8 cellular contexts compared by ENCODE assay signal in the genomic region with DNA sequence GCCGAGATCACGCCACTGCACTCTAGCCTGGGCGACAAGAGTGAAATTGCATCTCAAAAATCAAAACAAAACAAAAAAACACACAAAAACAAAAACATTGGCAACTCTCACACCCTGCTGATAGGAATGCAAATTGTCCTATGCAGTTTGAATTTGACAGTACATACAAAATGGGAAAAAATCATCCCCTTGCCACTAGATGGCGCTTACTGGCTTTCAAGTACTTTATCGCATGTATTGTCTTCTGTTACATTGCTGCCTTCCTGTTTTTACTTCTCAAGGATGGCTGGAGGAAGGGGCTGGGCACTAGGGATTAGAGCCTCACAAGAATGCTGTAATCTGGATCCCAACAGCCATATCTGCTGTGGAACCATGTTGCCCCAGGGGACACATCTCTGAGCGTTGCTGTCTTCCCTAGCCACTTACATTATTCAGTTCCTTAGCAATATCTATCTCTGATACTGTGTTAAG. TPM values are rescaled to one million over a fixed set of nuclear protein-coding genes. Genes with fewer than 3 reads are reported as not detected.
DNase-seq lines count a peak whose midpoint lies in the region; ATAC-seq and TF ChIP-seq lines count a peak whose summit lies in the region.

No MANE protein-coding gene starts in this region.

- H3K9me3 Mint-ChIP-seq in Caco-2 (ENCODE audit: unreplicated experiment) = no peaks in the 10 kb centered on the region
- no peaks in the 10 kb centered on the region for H3K9me3 Mint-ChIP-seq in activated CD4-positive, alpha-beta T cell treated with anti-CD3 and anti-CD28 coated beads, Interleukin-2, amount 10 ng/mL, durations not matched to agents 7 days and 5 days
- no peaks in the 10 kb centered on the region for H3K9me3 Mint-ChIP-seq in naive thymus-derived CD4-positive, alpha-beta T cell

- H3K27ac ChIP-seq in esophagus squamous epithelium = no peak overlapping the region
- H3K27ac ChIP-seq in naive thymus-derived CD4-positive, alpha-beta T cell (ENCODE audit: low read depth, low read length) = no peak overlapping the region
- H3K27ac ChIP-seq in uterus = no peak overlapping the region

- no peak overlapping the region for H3K27ac Mint-ChIP-seq in Caco-2 (ENCODE audit: unreplicated experiment)
- H3K27ac Mint-ChIP-seq in activated CD4-positive, alpha-beta T cell treated with anti-CD3 and anti-CD28 coated beads, Interleukin-2, amount 10 ng/mL, durations not matched to agents 7 days and 5 days = no peak overlapping the region
- no peak overlapping the region for H3K27ac Mint-ChIP-seq in naive thymus-derived CD4-positive, alpha-beta T cell

- peak; percentile 73 for ATAC-seq in naive thymus-derived CD4-positive, alpha-beta T cell
- ATAC-seq in HG03097 (IDR thresholded peaks at IDR 0.05; ENCODE audit: low FRiP score, unreplicated experiment) = no peak

- H3K4me3 ChIP-seq in Caco-2 (ENCODE audit: low read depth, low read length) (no peak overlapping the region), esophagus squamous epithelium (no peak overlapping the region), uterus (no peak overlapping the region)
- H3K4me3 ChIP-seq in naive thymus-derived CD4-positive, alpha-beta T cell (ENCODE audit: low read length) = no peak overlapping the region

- BruUV-seq in Caco-2 (replicated peaks; lab: Mats Ljungman, UMichigan) = no TSS peak

- CTCF ChIA-PET in Caco-2 (lab: Charles Lee) = interaction anchor here (1.4 kb wide), 1 partner anchor 88 kb away, joined by 4 read pairs; no protein-coding TSS in a partner anchor
- CTCF ChIA-PET in activated CD4-positive, alpha-beta T cell treated with anti-CD3 and anti-CD28 coated beads, Interleukin-2, amount 10 ng/mL, durations not matched to agents 7 days and 5 days (lab: Charles Lee) = interaction anchor here (0.7 kb wide), 2 partner anchors 20 to 254 kb away, joined by 3 to 4 read pairs; no protein-coding TSS in a partner anchor
- CTCF ChIA-PET in naive thymus-derived CD4-positive, alpha-beta T cell (lab: Charles Lee) = interaction anchor here (0.6 to 0.9 kb wide), 3 partner anchors 40 to 1771 kb away, joined by 3 read pairs; no protein-coding TSS in a partner anchor

- H3K27me3 ChIP-seq in Caco-2 (replicated peaks; ENCODE audit: control insufficient read depth, insufficient read depth, low read length) = no peaks in the 10 kb centered on the region
- no peaks in the 10 kb centered on the region for H3K27me3 ChIP-seq in esophagus squamous epithelium
- H3K27me3 ChIP-seq in naive thymus-derived CD4-positive, alpha-beta T cell (ENCODE audit: control insufficient read depth in 2 of 2, insufficient read depth in 2 of 2, low read length in 2 of 2) = no peaks in the 10 kb centered on the region
- no peaks in the 10 kb centered on the region for H3K27me3 ChIP-seq in uterus

- H3K27me3 Mint-ChIP-seq in Caco-2 (ENCODE audit: insufficient read depth, unreplicated experiment) = no peaks in the 10 kb centered on the region
- no peaks in the 10 kb centered on the region for H3K27me3 Mint-ChIP-seq in activated CD4-positive, alpha-beta T cell treated with anti-CD3 and anti-CD28 coated beads, Interleukin-2, amount 10 ng/mL, durations not matched to agents 7 days and 5 days
- H3K27me3 Mint-ChIP-seq in naive thymus-derived CD4-positive, alpha-beta T cell = no peaks in the 10 kb centered on the region

- no peaks in the 10 kb centered on the region for H3K4me1 ChIP-seq in Caco-2
- peaks cover 0 to 13% (median 0%) of the 10 kb centered on the region in 3 donors for H3K4me1 ChIP-seq in esophagus squamous epithelium
- no peaks in the 10 kb centered on the region for H3K4me1 ChIP-seq in naive thymus-derived CD4-positive, alpha-beta T cell (ENCODE audit: control insufficient read depth in 2 of 2, insufficient read depth in 2 of 2, low read length in 2 of 2)
- H3K4me1 ChIP-seq in uterus = no peaks in the 10 kb centered on the region

- intact Hi-C loops in Caco-2 (cut with micrococcal nuclease; ENCODE audit: unreplicated experiment) (loop anchor here (1.0 kb wide), 1 partner anchor 310 kb away; no protein-coding TSS in a partner anchor), esophagus squamous epithelium (cut with DNase I) (loop anchor here (10.0 kb wide), 1 partner anchor 265 kb away; no protein-coding TSS in a partner anchor), uterus (cut with DNase I; ENCODE audit: low total_unique reads) (no loop called here)
- intact Hi-C loops in naive thymus-derived CD4-positive, alpha-beta T cell (cut with micrococcal nuclease) = loop anchor here (1.0 to 5.0 kb wide), 6 partner anchors 42 to 607 kb away; no protein-coding TSS in a partner anchor

- H3K4me1 Mint-ChIP-seq in Caco-2 (ENCODE audit: low read depth, unreplicated experiment) = no peaks in the 10 kb centered on the region
- no peaks in the 10 kb centered on the region for H3K4me1 Mint-ChIP-seq in activated CD4-positive, alpha-beta T cell treated with anti-CD3 and anti-CD28 coated beads, Interleukin-2, amount 10 ng/mL, durations not matched to agents 7 days and 5 days
- H3K4me1 Mint-ChIP-seq in naive thymus-derived CD4-positive, alpha-beta T cell = peaks cover 0 to 2% (median 0%) of the 10 kb centered on the region in 7 donors

- DNase-seq in Caco-2 = peak; percentile 81 to 83
- peak; percentile 44 for DNase-seq in HK-2 (ENCODE audit: unreplicated experiment)
- DNase-seq in NCI-H524 treated with DMSO at 0.1 percent for 48 hours (lab: John Stamatoyannopoulos, UW) = peak; percentile 95
- peak; percentile 79 for DNase-seq in activated CD4-positive, alpha-beta T cell treated with anti-CD3 and anti-CD28 coated beads, Interleukin-2, amount 10 ng/mL, durations not matched to agents 7 days and 5 days
- no peak for DNase-seq in esophagus squamous epithelium (lab: John Stamatoyannopoulos, UW)
- peak in 7 of 9 donors; percentile 44 to 72 (median 62) for DNase-seq in naive thymus-derived CD4-positive, alpha-beta T cell
- peak in 1 of 2 donors; percentile 86 for DNase-seq in uterus

- H3K4me3 Mint-ChIP-seq in Caco-2 (ENCODE audit: unreplicated experiment) = no peak overlapping the region
- H3K4me3 Mint-ChIP-seq in activated CD4-positive, alpha-beta T cell treated with anti-CD3 and anti-CD28 coated beads, Interleukin-2, amount 10 ng/mL, durations not matched to agents 7 days and 5 days = no peak overlapping the region
- H3K4me3 Mint-ChIP-seq in naive thymus-derived CD4-positive, alpha-beta T cell = no peak overlapping the region

- no peaks in the 10 kb centered on the region for H3K36me3 Mint-ChIP-seq in Caco-2 (ENCODE audit: insufficient read depth, unreplicated experiment)
- no peaks in the 10 kb centered on the region for H3K36me3 Mint-ChIP-seq in activated CD4-positive, alpha-beta T cell treated with anti-CD3 and anti-CD28 coated beads, Interleukin-2, amount 10 ng/mL, durations not matched to agents 7 days and 5 days (ENCODE audit: low read depth)
- H3K36me3 Mint-ChIP-seq in naive thymus-derived CD4-positive, alpha-beta T cell = no peaks in the 10 kb centered on the region

- TF ChIP-seq POLR2A in esophagus squamous epithelium (IDR thresholded peaks at IDR 0.05) (no peak), uterus (IDR thresholded peaks at IDR 0.05) (no peak)

- H3K9me3 ChIP-seq in Caco-2 = no peaks in the 10 kb centered on the region
- no peaks in the 10 kb centered on the region for H3K9me3 ChIP-seq in esophagus squamous epithelium
- H3K9me3 ChIP-seq in naive thymus-derived CD4-positive, alpha-beta T cell (ENCODE audit: control insufficient read depth in 2 of 3, low read length in 3 of 3) = no peaks in the 10 kb centered on the region
- H3K9me3 ChIP-seq in uterus = no peaks in the 10 kb centered on the region

- TF ChIP-seq CTCF in Caco-2 (IDR thresholded peaks at IDR 0.05; ENCODE audit: insufficient read depth in 1 of 2, low read depth in 1 of 2, low read length in 1 of 2, severe bottlenecking in 1 of 2, unreplicated experiment in 1 of 2) (peak; percentile 76 to 93), esophagus squamous epithelium (IDR thresholded peaks at IDR 0.05) (peak; percentile 66 to 90 (median 82)), uterus (IDR thresholded peaks at IDR 0.05) (peak; percentile 85 to 97 (median 92))

- POLR2A ChIA-PET in Caco-2 (lab: Charles Lee) = no interaction called here
- POLR2A ChIA-PET in activated CD4-positive, alpha-beta T cell treated with anti-CD3 and anti-CD28 coated beads, Interleukin-2, amount 10 ng/mL, durations not matched to agents 7 days and 5 days (lab: Charles Lee) = no interaction called here
- POLR2A ChIA-PET in naive thymus-derived CD4-positive, alpha-beta T cell (lab: Charles Lee) = no interaction called here

- H3K36me3 ChIP-seq in Caco-2 (ENCODE audit: control insufficient read depth, insufficient read depth, low read length) = no peaks in the 10 kb centered on the region
- no peaks in the 10 kb centered on the region for H3K36me3 ChIP-seq in esophagus squamous epithelium
- no peaks in the 10 kb centered on the region for H3K36me3 ChIP-seq in naive thymus-derived CD4-positive, alpha-beta T cell (ENCODE audit: control insufficient read depth in 2 of 3, insufficient read depth in 3 of 3, low read length in 3 of 3)
- H3K36me3 ChIP-seq in uterus = no peaks in the 10 kb centered on the region

- 24 to 33% methylated on average over 6 of the region's 6 CpGs for WGBS in esophagus squamous epithelium, 2 donors

RNA-seq across cellular contexts. Expression of a gene that starts 59.4 kb away (rescaled TPM):
- total RNA-seq in Caco-2 (2022) (12.7 and 16.2 TPM in 2 replicates), esophagus squamous epithelium (10 to 100 TPM; 13.9 to 22.0 (median 17.6) TPM), uterus (10 to 100 TPM in 3 of 4 donors, 1 to 10 TPM in 1; 4.4 to 100.0 (median 19.6) TPM)
- total RNA-seq in activated CD4-positive, alpha-beta T cell treated with anti-CD3 and anti-CD28 coated beads, Interleukin-2, amount 10 ng/mL, durations not matched to agents 7 days and 5 days = under 1 TPM; 0.29 to 0.35 TPM
- not detected for total RNA-seq in naive thymus-derived CD4-positive, alpha-beta T cell
- not detected for polyA plus RNA-seq in naive thymus-derived CD4-positive, alpha-beta T cell
